ENCODE assay signal across 9 cellular contexts in genomic region chrX:86171366-86171765, GRCh38. TPM values are rescaled to one million over a fixed set of nuclear protein-coding genes. Genes with fewer than 3 reads are reported as not detected.
DNase-seq lines count a peak whose midpoint lies in the region; ATAC-seq and TF ChIP-seq lines count a peak whose summit lies in the region.
"Had no signal": no experiment of that assay in that cellular context is flagged by ENCODE, and none has a peak within 500 bp of the region (broad histone marks: within the 10 kb centered on the region; RNA-seq: fewer than 3 reads in every experiment).

No MANE protein-coding gene starts in this region.

- DNase-seq in PC-3: peak; percentile 28
- DNase-seq in kidney epithelial cell (ENCODE audit: low read depth): no peak
- no peak for DNase-seq in T-helper 1 cell
- no peak for DNase-seq in transverse colon

- no peaks in the 10 kb centered on the region for H3K27me3 ChIP-seq in DOHH2 (ENCODE audit: control insufficient read depth, low read length)
- H3K27me3 ChIP-seq in PC-3 (ENCODE audit: low read length): no peaks in the 10 kb centered on the region
- no peaks in the 10 kb centered on the region for H3K27me3 ChIP-seq in kidney epithelial cell (ENCODE audit: control insufficient read depth, insufficient read depth, low read length)
- H3K27me3 ChIP-seq in transverse colon: no peaks in the 10 kb centered on the region

- H3K9ac ChIP-seq in PC-3 (ENCODE audit: low read length): no peak overlapping the region

- no peak for TF ChIP-seq POLR2A in transverse colon (IDR thresholded peaks at IDR 0.05)

- H2AFZ ChIP-seq in PC-3 (ENCODE audit: low read length): no peak overlapping the region

- ATAC-seq in GM21786 (IDR thresholded peaks at IDR 0.05; ENCODE audit: unreplicated experiment): peak; percentile 85
- ATAC-seq in PC-3: no peak; the same call in 1 of the 2 replicates
- no peak for ATAC-seq in GM21737 (IDR thresholded peaks at IDR 0.05; ENCODE audit: unreplicated experiment)
- ATAC-seq in HG03571 (IDR thresholded peaks at IDR 0.05; ENCODE audit: unreplicated experiment): no peak

- POLR2A ChIA-PET in PC-3 (lab: Charles Lee; ENCODE audit: unreplicated experiment): no interaction called here

- intact Hi-C loops in PC-3 (cut with micrococcal nuclease): no loop called here
- intact Hi-C loops in transverse colon (cut with DNase I; ENCODE audit: low total_unique reads): no loop called here

- WGBS in transverse colon (ENCODE audit: low coverage in 1 of 2), 2 donors: 36% methylated on average over 3 of the region's 3 CpGs; no CpG with 5 or more reads in 1 of the 2 donors

- H3K9me2 ChIP-seq in DOHH2 (replicated peaks; ENCODE audit: control insufficient read depth, low read length): no peaks in the 10 kb centered on the region
- no peaks in the 10 kb centered on the region for H3K9me2 ChIP-seq in PC-3 (replicated peaks; ENCODE audit: low read length)

- no peaks in the 10 kb centered on the region for H3K4me1 ChIP-seq in DOHH2 (ENCODE audit: control insufficient read depth, low read length)
- H3K4me1 ChIP-seq in PC-3 (ENCODE audit: insufficient read depth, low read length): no peaks in the 10 kb centered on the region
- no peaks in the 10 kb centered on the region for H3K4me1 ChIP-seq in transverse colon

- TF ChIP-seq EP300 in transverse colon (IDR thresholded peaks at IDR 0.05; ENCODE audit: low read depth): no peak

- no peaks in the 10 kb centered on the region for H3K79me2 ChIP-seq in DOHH2 (ENCODE audit: control insufficient read depth, low read length)
- no peaks in the 10 kb centered on the region for H3K79me2 ChIP-seq in PC-3 (ENCODE audit: low read length)

- H3K36me3 ChIP-seq in DOHH2 (ENCODE audit: control insufficient read depth, low read length): no peaks in the 10 kb centered on the region
- no peaks in the 10 kb centered on the region for H3K36me3 ChIP-seq in PC-3 (ENCODE audit: low read depth, low read length)
- H3K36me3 ChIP-seq in kidney epithelial cell (ENCODE audit: control insufficient read depth, insufficient read depth, low read length): no peaks in the 10 kb centered on the region
- H3K36me3 ChIP-seq in transverse colon: no peaks in the 10 kb centered on the region

- CTCF ChIA-PET in PC-3 (lab: Charles Lee): no interaction called here

- no TSS peak for BruUV-seq in PC-3 (replicated peaks; lab: Mats Ljungman, UMichigan)

- H3F3A ChIP-seq in DOHH2 (ENCODE audit: control insufficient read depth, insufficient read depth): no peaks in the 10 kb centered on the region
- H3F3A ChIP-seq in PC-3 (ENCODE audit: low read length, unreplicated experiment): no peaks in the 10 kb centered on the region

- H3K4me2 ChIP-seq in DOHH2 (ENCODE audit: low read length) (no peak overlapping the region), PC-3 (ENCODE audit: low read length) (no peak overlapping the region)

- no peaks in the 10 kb centered on the region for H4K20me1 ChIP-seq in DOHH2 (ENCODE audit: control insufficient read depth, insufficient read depth, low read depth, low read length)
- no peaks in the 10 kb centered on the region for H4K20me1 ChIP-seq in PC-3 (ENCODE audit: low read length)

- in situ Hi-C loops in transverse colon (cut with MboI; ENCODE audit: low pct_ligation_motif_present in 1 of 4, low pct_unique_long_range_greater_than_20kb in 1 of 4, low sequenced_read_pairs in 3 of 4): no loop called here

- H3K9me3 ChIP-seq in DOHH2 (ENCODE audit: control insufficient read depth, insufficient read depth, low read length) (no peaks in the 10 kb centered on the region), PC-3 (ENCODE audit: low read length) (no peaks in the 10 kb centered on the region), transverse colon (no peaks in the 10 kb centered on the region)

- H3K27ac ChIP-seq in DOHH2 (ENCODE audit: low read depth, low read length): no peak overlapping the region
- no peak overlapping the region for H3K27ac ChIP-seq in PC-3 (ENCODE audit: low read length)
- no peak overlapping the region for H3K27ac ChIP-seq in transverse colon
- H3K27ac ChIP-seq: skin epidermis had no signal

- TF ChIP-seq CTCF in DOHH2 (IDR thresholded peaks at IDR 0.05; ENCODE audit: low read depth, low read length, poor library complexity, severe bottlenecking) (peak; percentile 27), PC-3 (conservative IDR thresholded peaks at IDR 0.05; ENCODE audit: low read depth, low read length) (peak; percentile 47), kidney epithelial cell (IDR thresholded peaks at IDR 0.05; ENCODE audit: insufficient read depth, low read length, poor library complexity, severe bottlenecking) (peak; percentile 38), transverse colon (IDR thresholded peaks at IDR 0.05) (no peak)

- H3K4me3 ChIP-seq in DOHH2 (ENCODE audit: low read length) (no peak overlapping the region), PC-3 (ENCODE audit: low read length) (no peak overlapping the region), kidney epithelial cell (ENCODE audit: low read depth, low read length) (no peak overlapping the region), transverse colon (no peak overlapping the region)
- H3K4me3 ChIP-seq: skin epidermis had no signal

RNA-seq across cellular contexts. Expression of gene DACH2, which starts 23.1 kb away (rescaled TPM):
- total RNA-seq in PC-3 (2014; rRNA removed) (not detected in 2 replicates), kidney epithelial cell (0.13 and 0.27 TPM in 2 replicates), transverse colon (under 1 TPM in 1 of 4 donors, not detected in 3; 0.37 TPM)

Comparison
In these comparisons a context has a peak if more than half of its experiments do, and no peak if none do; other contexts are left out.
1. CTCF ChIP-seq: peak in DOHH2 (single experiment), PC-3 (single experiment) and kidney epithelial cell (single experiment); none in transverse colon (0 of 5).